27 cellular contexts compared by ENCODE assay signal in genomic region chr4:89617256-89617655, GRCh38.
A peak's percentile ranks its signal among the peaks of the same experiment; 100 is the strongest.
DNase-seq lines count a peak whose midpoint lies in the region; ATAC-seq and TF ChIP-seq lines count a peak whose summit lies in the region.
"Had no signal": no experiment of that assay in that cellular context is flagged by ENCODE, and none has a peak within 500 bp of the region (broad histone marks: within the 10 kb centered on the region; RNA-seq: fewer than 3 reads in every experiment).

No MANE protein-coding gene starts in this region.

- intact Hi-C loops in heart right ventricle (cut with DNase I) = no loop called here
- intact Hi-C loops in cardiac septum (cut with DNase I) = no loop called here

- WGBS in heart right ventricle, 2 donors = 77 to 92% methylated on average over 3 of the region's 3 CpGs

- H3K9me3 ChIP-seq in heart right ventricle = no peaks in the 10 kb centered on the region
- H3K9me3 ChIP-seq: body of pancreas, left lung, transverse colon had no signal

- peak; percentile 26 for DNase-seq in HFF-Myc (ENCODE audit: extremely low read depth, low read depth)
- DNase-seq in astrocyte of the spinal cord (ENCODE audit: low read depth, low spot score) = peak; percentile 25
- DNase-seq in kidney glomerular epithelial cell (lab: John Stamatoyannopoulos, UW) = peak; percentile 80
- no peak for DNase-seq in heart right ventricle
- no peak for DNase-seq in foreskin melanocyte
- DNase-seq in cerebellar cortex (ENCODE audit: low spot score) = no peak
- DNase-seq in cardiac septum (ENCODE audit: low spot score) = no peak
- DNase-seq: activated CD4-positive, alpha-beta T cell treated with anti-CD3 and anti-CD28 coated beads, Interleukin-2, amount 50 U/mL, for 1 hour; activated CD8-positive, alpha-beta memory T cell treated with anti-CD3 and anti-CD28 coated beads, Interleukin-2, amount 50 U/mL, for 4 hours; body of pancreas; effector CD8-positive, alpha-beta T cell; glutamatergic neuron; left lung; naive thymus-derived CD4-positive, alpha-beta T cell; NCI-H2081; NCI-H524; NK-92 treated with Interleukin-12 subunit alpha and Interleukin-12 subunit beta, amount 100 ng/mL, for 24 hours; occipital lobe; PC-9; SHP77 treated with DMSO at 0.1 percent for 48 hours; T-helper 9 cell; transverse colon had no signal

- H3K4me3 ChIP-seq in HFF-Myc (replicated peaks; ENCODE audit: low read depth, low read length) (no peak overlapping the region), astrocyte of the spinal cord (ENCODE audit: low read depth, low read length) (no peak overlapping the region), heart right ventricle (no peak overlapping the region)
- H3K4me3 ChIP-seq: body of pancreas, left lung, PC-9, skin epidermis, transverse colon had no signal

- ATAC-seq in GM18861 (IDR thresholded peaks at IDR 0.05; ENCODE audit: unreplicated experiment) = peak; percentile 65
- ATAC-seq in heart right ventricle = no peak
- ATAC-seq: body of pancreas; esophagus mucosa; HepG2; left lung; naive thymus-derived CD4-positive, alpha-beta T cell had no signal

- in situ Hi-C loops in astrocyte of the spinal cord (cut with HindIII; ENCODE audit: low sequenced_read_pairs) = no loop called here

- no peaks in the 10 kb centered on the region for H3K36me3 ChIP-seq in heart right ventricle
- H3K36me3 ChIP-seq: left lung, transverse colon had no signal

- no peaks in the 10 kb centered on the region for H3K4me1 ChIP-seq in heart right ventricle
- H3K4me1 ChIP-seq: body of pancreas, left lung, transverse colon had no signal

- TF ChIP-seq CTCF in HFF-Myc (IDR thresholded peaks at IDR 0.05; ENCODE audit: low read depth, low read length, missing control alignments) (no peak), astrocyte of the spinal cord (IDR thresholded peaks at IDR 0.05; ENCODE audit: low read depth, low read length) (no peak), heart right ventricle (IDR thresholded peaks at IDR 0.05) (no peak)

- H3K27me3 ChIP-seq in heart right ventricle = no peaks in the 10 kb centered on the region
- H3K27me3 ChIP-seq: body of pancreas, left lung, transverse colon had no signal

- no peak overlapping the region for H3K27ac ChIP-seq in heart right ventricle
- H3K27ac ChIP-seq: body of pancreas, HL-60, left lung, PC-9, skin epidermis, transverse colon had no signal

Comparison
In these comparisons a context has a peak if more than half of its experiments do, and no peak if none do; other contexts are left out.
1. DNase-seq: peak in HFF-Myc (single experiment), astrocyte of the spinal cord (single experiment) and kidney glomerular epithelial cell (single experiment); none in heart right ventricle (0 of 2), foreskin melanocyte (single experiment), cerebellar cortex (single experiment) and cardiac septum (single experiment).